ENCODE assay signal across 17 cellular contexts in the genomic region with DNA sequence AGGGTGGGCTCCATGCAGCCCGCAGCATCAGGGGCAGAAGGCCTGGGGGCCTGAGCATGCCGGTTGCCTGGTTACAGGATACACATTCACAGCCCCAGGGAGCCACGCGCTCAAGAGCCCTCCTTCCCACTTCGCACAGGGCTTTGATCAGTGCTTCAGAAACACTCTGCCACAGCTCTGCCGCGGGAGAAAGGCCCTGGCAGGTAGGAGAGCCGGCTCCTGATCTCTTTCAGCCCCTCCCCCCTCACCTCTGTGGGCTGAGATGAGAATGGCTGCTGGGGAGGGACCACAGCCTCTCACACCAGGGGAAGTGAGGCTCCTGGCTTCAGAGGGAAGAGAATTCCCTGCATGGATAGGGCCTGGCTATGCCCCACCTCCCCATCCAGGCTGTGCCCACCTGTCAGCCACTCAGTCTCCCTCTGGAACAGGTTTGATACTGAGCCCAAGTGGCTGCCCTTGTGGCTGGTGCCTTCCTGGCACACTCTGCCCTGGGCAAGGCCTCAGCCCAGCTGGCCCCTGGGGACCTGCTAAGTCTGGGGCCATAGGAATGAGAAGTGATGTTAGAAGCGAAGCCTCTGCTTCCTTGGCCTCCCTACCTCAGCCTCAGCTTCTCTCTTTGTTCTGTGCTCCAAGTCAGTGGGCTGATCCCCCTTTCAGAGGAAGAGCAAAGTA. TPM values are rescaled to one million over a fixed set of nuclear protein-coding genes. Genes with fewer than 3 reads are reported as not detected.
DNase-seq lines count a peak whose midpoint lies in the region; ATAC-seq and TF ChIP-seq lines count a peak whose summit lies in the region.
"Had no signal": no experiment of that assay in that cellular context is flagged by ENCODE, and none has a peak within 500 bp of the region (broad histone marks: within the 10 kb centered on the region; RNA-seq: fewer than 3 reads in every experiment).

No MANE protein-coding gene starts in this region.

- H3K14ac ChIP-seq in IMR-90 (replicated peaks; ENCODE audit: low read depth, low read length): no peak overlapping the region
- peak overlapping the region; percentile 71 for H3K14ac ChIP-seq in neuronal stem cell (ENCODE audit: low read length)

- BruUV-seq in IMR-90 (replicated peaks; lab: Mats Ljungman, UMichigan): no TSS peak

- H3K79me1 ChIP-seq in IMR-90 (ENCODE audit: low read depth in 1 of 2, low read length in 2 of 2): peaks cover 9 to 22% of the 10 kb centered on the region in 2 experiments
- H3K79me1 ChIP-seq in neuronal stem cell (ENCODE audit: low read depth, low read length): peaks cover 4% of the 10 kb centered on the region

- H3K23ac ChIP-seq in IMR-90 (ENCODE audit: low read depth, low read length): no peak overlapping the region
- no peak overlapping the region for H3K23ac ChIP-seq in neuronal stem cell (ENCODE audit: low read depth, low read length, poor library complexity)

- H3K4me1 Mint-ChIP-seq in glutamatergic neuron (ENCODE audit: low read depth, unreplicated experiment): peaks cover 13% of the 10 kb centered on the region
- peaks cover 15% of the 10 kb centered on the region for H3K4me1 Mint-ChIP-seq in activated CD8-positive, alpha-beta T cell treated with anti-CD3 and anti-CD28 coated beads for 36 hours (ENCODE audit: low read depth)
- peaks cover 16% of the 10 kb centered on the region for H3K4me1 Mint-ChIP-seq in activated naive CD8-positive, alpha-beta T cell treated with anti-CD3 and anti-CD28 coated beads, Interleukin-2, amount 50 U/mL, for 24 hours
- peaks cover 14% of the 10 kb centered on the region for H3K4me1 Mint-ChIP-seq in activated CD4-positive, alpha-beta memory T cell treated with anti-CD3 and anti-CD28 coated beads for 36 hours (ENCODE audit: low read depth)

- DNase-seq in NCI-H1436 (lab: John Stamatoyannopoulos, UW) (peak; percentile 25), NCI-H1436 treated with DMSO at 0.1 percent for 48 hours (lab: John Stamatoyannopoulos, UW) (no peak), IMR-90 (no peak), glutamatergic neuron (no peak), neuronal stem cell (ENCODE audit: low spot score) (no peak)
- no peak for DNase-seq in activated CD8-positive, alpha-beta T cell treated with anti-CD3 and anti-CD28 coated beads for 36 hours
- no peak for DNase-seq in activated naive CD8-positive, alpha-beta T cell treated with anti-CD3 and anti-CD28 coated beads, Interleukin-2, amount 50 U/mL, for 24 hours
- DNase-seq in activated CD4-positive, alpha-beta memory T cell treated with anti-CD3 and anti-CD28 coated beads for 36 hours: no peak
- DNase-seq: activated CD8-positive, alpha-beta memory T cell treated with anti-CD3 and anti-CD28 coated beads for 24 hours; CD8-positive, alpha-beta T cell; immature natural killer cell; NCI-H510A treated with DMSO at 0.1 percent for 48 hours; occipital lobe had no signal

- H2AK5ac ChIP-seq in IMR-90 (ENCODE audit: low read depth, low read length): no peak overlapping the region
- H2AK5ac ChIP-seq in neuronal stem cell (ENCODE audit: low read depth, low read length): peak overlapping the region; percentile 85

- H2BK5ac ChIP-seq in IMR-90 (ENCODE audit: low read depth, low read length, poor library complexity, severe bottlenecking): no peak overlapping the region
- H2BK5ac ChIP-seq in neuronal stem cell (ENCODE audit: low read length): peak overlapping the region; percentile 46

- no peak for TF ChIP-seq POLR2A in IMR-90 (IDR thresholded peaks at IDR 0.05; ENCODE audit: low read depth, low read length)

- H3K4me3 ChIP-seq in IMR-90 (ENCODE audit: insufficient read depth, low read depth, low read length) (no peak overlapping the region), neuronal stem cell (ENCODE audit: low read length in 2 of 2) (no peak overlapping the region)

- POLR2A ChIA-PET in IMR-90 (lab: Charles Lee; ENCODE audit: unreplicated experiment): no interaction called here
- POLR2A ChIA-PET in activated CD8-positive, alpha-beta T cell treated with anti-CD3 and anti-CD28 coated beads for 36 hours (lab: Charles Lee): interaction anchor here (0.7 to 1.3 kb wide), 2 partner anchors 12 to 15 kb away, joined by 3 to 5 read pairs; partner anchors contain the start of gene POLR2C
- POLR2A ChIA-PET in activated CD4-positive, alpha-beta memory T cell treated with anti-CD3 and anti-CD28 coated beads for 36 hours (lab: Charles Lee): no interaction called here

- dilution Hi-C loops in IMR-90 (cut with HindIII; ENCODE audit: low sequenced_read_pairs, unreplicated experiment): no loop called here

- H3K36me3 Mint-ChIP-seq in glutamatergic neuron (ENCODE audit: unreplicated experiment): no peaks in the 10 kb centered on the region
- H3K36me3 Mint-ChIP-seq in activated CD8-positive, alpha-beta T cell treated with anti-CD3 and anti-CD28 coated beads for 36 hours (ENCODE audit: low read depth): no peaks in the 10 kb centered on the region
- no peaks in the 10 kb centered on the region for H3K36me3 Mint-ChIP-seq in activated naive CD8-positive, alpha-beta T cell treated with anti-CD3 and anti-CD28 coated beads, Interleukin-2, amount 50 U/mL, for 24 hours (ENCODE audit: low read depth)
- no peaks in the 10 kb centered on the region for H3K36me3 Mint-ChIP-seq in activated CD4-positive, alpha-beta memory T cell treated with anti-CD3 and anti-CD28 coated beads for 36 hours
- H3K36me3 Mint-ChIP-seq: IgD-negative memory B cell, immature natural killer cell had no signal

- no peak for ATAC-seq in IMR-90 (ENCODE audit: low read depth)
- ATAC-seq in activated CD8-positive, alpha-beta T cell treated with anti-CD3 and anti-CD28 coated beads for 36 hours: no peak
- ATAC-seq in activated naive CD8-positive, alpha-beta T cell treated with anti-CD3 and anti-CD28 coated beads, Interleukin-2, amount 50 U/mL, for 24 hours: no peak
- ATAC-seq: CD8-positive, alpha-beta T cell; Panc1 had no signal

- WGBS in IMR-90 (ENCODE audit: extremely low coverage in 2 of 2, insufficient read length in 1 of 2), 2 experiments: 50% methylated on average over 2 of the region's 9 CpGs; no CpG with 5 or more reads in 1 of the 2 experiments
- no CpG with 5 or more reads among the region's 9 CpGs for WGBS in neuronal stem cell (ENCODE audit: extremely low coverage in 2 of 2, insufficient read length in 2 of 2, insufficient replicate concordance in 1 of 2), 2 donors

- H3K27me3 ChIP-seq in IMR-90 (ENCODE audit: control insufficient read depth, insufficient read depth, low read length) (no peaks in the 10 kb centered on the region), neuronal stem cell (ENCODE audit: control insufficient read depth in 3 of 3, insufficient read depth in 3 of 3, low read depth in 1 of 3, low read length in 3 of 3) (no peaks in the 10 kb centered on the region)

- H2BK12ac ChIP-seq in neuronal stem cell (ENCODE audit: low read length): peak overlapping the region; percentile 75

- H4K20me1 ChIP-seq in IMR-90 (ENCODE audit: insufficient read depth, low read length): 0 out of 2 replicates have a peak, but pooled peaks cover 1% of the 10 kb centered on the region

- peaks cover 7% of the 10 kb centered on the region for H3K27me3 Mint-ChIP-seq in glutamatergic neuron (ENCODE audit: unreplicated experiment)
- no peaks in the 10 kb centered on the region for H3K27me3 Mint-ChIP-seq in activated CD8-positive, alpha-beta T cell treated with anti-CD3 and anti-CD28 coated beads for 36 hours
- no peaks in the 10 kb centered on the region for H3K27me3 Mint-ChIP-seq in activated naive CD8-positive, alpha-beta T cell treated with anti-CD3 and anti-CD28 coated beads, Interleukin-2, amount 50 U/mL, for 24 hours
- H3K27me3 Mint-ChIP-seq in activated CD4-positive, alpha-beta memory T cell treated with anti-CD3 and anti-CD28 coated beads for 36 hours: no peaks in the 10 kb centered on the region

- H3K56ac ChIP-seq in IMR-90 (ENCODE audit: extremely low read depth, insufficient read depth, low read length): no peak overlapping the region

- no peaks in the 10 kb centered on the region for H3K9me3 Mint-ChIP-seq in glutamatergic neuron (ENCODE audit: unreplicated experiment)
- H3K9me3 Mint-ChIP-seq in activated CD8-positive, alpha-beta T cell treated with anti-CD3 and anti-CD28 coated beads for 36 hours: no peaks in the 10 kb centered on the region
- H3K9me3 Mint-ChIP-seq in activated naive CD8-positive, alpha-beta T cell treated with anti-CD3 and anti-CD28 coated beads, Interleukin-2, amount 50 U/mL, for 24 hours: no peaks in the 10 kb centered on the region
- H3K9me3 Mint-ChIP-seq in activated CD4-positive, alpha-beta memory T cell treated with anti-CD3 and anti-CD28 coated beads for 36 hours: no peaks in the 10 kb centered on the region
- H3K9me3 Mint-ChIP-seq: activated T-helper 2 cell treated with anti-CD3 and anti-CD28 coated beads, Interferon-gamma antibody, Interleukin-2, Interleukin-4, amounts not matched to agents 10 μg/mL and 5 μg/mL and 100 μg/mL, durations not matched to agents 14 hours and 24 hours and 36 hours; CD8-positive, alpha-beta T cell; IgD-negative memory B cell; immature natural killer cell; mesothelial cell of epicardium had no signal

- H2AK9ac ChIP-seq in IMR-90 (replicated peaks; ENCODE audit: low read depth, low read length, poor library complexity): no peak overlapping the region

- CTCF ChIA-PET in IMR-90 (lab: Yijun Ruan, JAX): no interaction called here
- CTCF ChIA-PET in activated CD8-positive, alpha-beta T cell treated with anti-CD3 and anti-CD28 coated beads for 36 hours (lab: Charles Lee): interaction anchor here (1.3 to 8.2 kb wide), 2 partner anchors 15 to 41 kb away, joined by 4 to 71 read pairs; partner anchors contain the start of gene POLR2C
- CTCF ChIA-PET in activated CD4-positive, alpha-beta memory T cell treated with anti-CD3 and anti-CD28 coated beads for 36 hours (lab: Charles Lee): interaction anchor here (1.6 to 4.9 kb wide), 2 partner anchors 42 to 45 kb away, joined by 4 to 39 read pairs; no protein-coding TSS in a partner anchor

- intact Hi-C loops in IMR-90 (cut with micrococcal nuclease): no loop called here
- intact Hi-C loops in activated CD8-positive, alpha-beta T cell treated with anti-CD3 and anti-CD28 coated beads for 36 hours (cut with micrococcal nuclease): loop anchor here (2.0 kb wide), 1 partner anchor 41 kb away; no protein-coding TSS in a partner anchor
- intact Hi-C loops in activated CD4-positive, alpha-beta memory T cell treated with anti-CD3 and anti-CD28 coated beads for 36 hours (cut with micrococcal nuclease): loop anchor here (5.0 kb wide), 1 partner anchor 60 kb away; the partner anchor contains the start of gene CCDC102A

- H3K36me3 ChIP-seq in IMR-90 (ENCODE audit: control insufficient read depth, insufficient read depth, low read length) (peaks cover 12% of the 10 kb centered on the region; the same call in 1 of the 2 replicates), neuronal stem cell (replicated peaks in 1 of 2; ENCODE audit: control insufficient read depth in 2 of 2, insufficient read depth in 2 of 2, low read length in 2 of 2) (peaks cover 15 to 16% of the 10 kb centered on the region in 2 donors)

- H4K8ac ChIP-seq in IMR-90 (ENCODE audit: low read depth in 2 of 2, low read length in 2 of 2) (no peak overlapping the region), neuronal stem cell (ENCODE audit: low read depth, low read length) (peak overlapping the region; percentile 43)

- no peak for TF ChIP-seq RAD21 in IMR-90 (IDR thresholded peaks at IDR 0.05; ENCODE audit: low read length)

- TF ChIP-seq CTCF in IMR-90 (conservative IDR thresholded peaks at IDR 0.05; ENCODE audit: low read depth, low read length) (no peak), glutamatergic neuron (IDR thresholded peaks at IDR 0.05; ENCODE audit: partially characterized antibody, unreplicated experiment) (no peak)
- TF ChIP-seq CTCF in activated CD8-positive, alpha-beta T cell treated with anti-CD3 and anti-CD28 coated beads for 36 hours (IDR thresholded peaks at IDR 0.05): no peak

- no peak overlapping the region for H2BK120ac ChIP-seq in IMR-90 (ENCODE audit: low read depth, low read length)
- no peak overlapping the region for H2BK120ac ChIP-seq in neuronal stem cell (ENCODE audit: low read depth, low read length)

- H4K91ac ChIP-seq in IMR-90 (ENCODE audit: insufficient read depth, low read depth, low read length) (no peak overlapping the region), neuronal stem cell (ENCODE audit: low read depth, low read length, poor library complexity) (no peak overlapping the region)

- H3K4me2 ChIP-seq in IMR-90 (ENCODE audit: low read depth, low read length) (no peak overlapping the region), neuronal stem cell (ENCODE audit: insufficient read depth, low read length, poor library complexity, severe bottlenecking) (no peak overlapping the region)

- H3K4me1 ChIP-seq in IMR-90 (ENCODE audit: control insufficient read depth, insufficient read depth, low read length): peaks cover 12% of the 10 kb centered on the region
- peaks cover 33 to 35% of the 10 kb centered on the region in 2 donors for H3K4me1 ChIP-seq in neuronal stem cell (ENCODE audit: control insufficient read depth in 2 of 2, insufficient read depth in 1 of 2, low read depth in 1 of 2, low read length in 2 of 2)

- H3K9ac ChIP-seq in IMR-90 (ENCODE audit: low read depth, low read length) (no peak overlapping the region), neuronal stem cell (ENCODE audit: low read depth, low read length, poor library complexity) (peak overlapping the region; percentile 30)

- H3K9me1 ChIP-seq in IMR-90 (ENCODE audit: insufficient read depth, low read length): no peaks in the 10 kb centered on the region

- in situ Hi-C loops in IMR-90 (cut with MboI; ENCODE audit: low sequenced_read_pairs): no loop called here

- peak overlapping the region; percentile 8 for H3K4me3 Mint-ChIP-seq in glutamatergic neuron (ENCODE audit: unreplicated experiment)
- H3K4me3 Mint-ChIP-seq in activated CD8-positive, alpha-beta T cell treated with anti-CD3 and anti-CD28 coated beads for 36 hours: no peak overlapping the region
- H3K4me3 Mint-ChIP-seq in activated naive CD8-positive, alpha-beta T cell treated with anti-CD3 and anti-CD28 coated beads, Interleukin-2, amount 50 U/mL, for 24 hours: no peak overlapping the region
- no peak overlapping the region for H3K4me3 Mint-ChIP-seq in activated CD4-positive, alpha-beta memory T cell treated with anti-CD3 and anti-CD28 coated beads for 36 hours
- H3K4me3 Mint-ChIP-seq: CD8-positive, alpha-beta T cell had no signal

- no peak overlapping the region for H2BK20ac ChIP-seq in IMR-90 (ENCODE audit: low read depth, low read length)

- peak overlapping the region; percentile 60 for H2AFZ ChIP-seq in IMR-90 (replicated peaks; ENCODE audit: low read length, poor library complexity)
- H2AFZ ChIP-seq in neuronal stem cell (ENCODE audit: low read length): no peak overlapping the region

- H2BK15ac ChIP-seq in IMR-90 (ENCODE audit: low read depth, low read length) (no peak overlapping the region), neuronal stem cell (ENCODE audit: low read length) (peak overlapping the region; percentile 26)

- H3K27ac ChIP-seq in IMR-90 (ENCODE audit: insufficient read depth, low read length) (no peak overlapping the region), neuronal stem cell (replicated peaks; ENCODE audit: low read length) (no peak overlapping the region)

- H3K9me3 ChIP-seq in IMR-90 (ENCODE audit: control insufficient read depth, insufficient read depth, low read length) (no peaks in the 10 kb centered on the region), neuronal stem cell (replicated peaks in 1 of 2; ENCODE audit: control insufficient read depth in 2 of 2, insufficient read depth in 1 of 2, low read depth in 1 of 2, low read length in 2 of 2) (no peaks in the 10 kb centered on the region)

- H4K5ac ChIP-seq in IMR-90 (ENCODE audit: low read depth, low read length): no peak overlapping the region

- H3K18ac ChIP-seq in IMR-90 (ENCODE audit: low read depth, low read length) (no peak overlapping the region), neuronal stem cell (ENCODE audit: low read length) (peak overlapping the region; percentile 53)

- no peak overlapping the region for H3K27ac Mint-ChIP-seq in glutamatergic neuron (ENCODE audit: unreplicated experiment)
- no peak overlapping the region for H3K27ac Mint-ChIP-seq in activated CD8-positive, alpha-beta T cell treated with anti-CD3 and anti-CD28 coated beads for 36 hours
- no peak overlapping the region for H3K27ac Mint-ChIP-seq in activated naive CD8-positive, alpha-beta T cell treated with anti-CD3 and anti-CD28 coated beads, Interleukin-2, amount 50 U/mL, for 24 hours
- H3K27ac Mint-ChIP-seq in activated CD4-positive, alpha-beta memory T cell treated with anti-CD3 and anti-CD28 coated beads for 36 hours: no peak overlapping the region
- H3K27ac Mint-ChIP-seq: activated T-helper 2 cell treated with anti-CD3 and anti-CD28 coated beads, Interferon-gamma antibody, Interleukin-2, Interleukin-4, amounts not matched to agents 10 μg/mL and 5 μg/mL and 100 μg/mL, durations not matched to agents 14 hours and 24 hours and 36 hours; CD8-positive, alpha-beta T cell; IgD-negative memory B cell; mesothelial cell of epicardium had no signal

- H3K4ac ChIP-seq in IMR-90 (ENCODE audit: low read depth, low read length): no peak overlapping the region
- no peak overlapping the region for H3K4ac ChIP-seq in neuronal stem cell (ENCODE audit: low read length)

RNA-seq across cellular contexts. Expression of gene DOK4, which starts 8.6 kb away (rescaled TPM):
- 20.3 and 22.0 TPM in 2 replicates for total RNA-seq in IMR-90 (2012; rRNA removed)
- 25.9 and 30.1 TPM in 2 replicates for polyA plus RNA-seq in IMR-90 (2012; rRNA removed)
- polyA plus RNA-seq in IMR-90 (2012; cell fraction: cytosol; rRNA removed): 18.4 and 29.8 TPM in 2 replicates
- 50.8 and 77.6 TPM in 2 replicates for polyA plus RNA-seq in IMR-90 (2012; cell fraction: nucleus; rRNA removed; ENCODE audit: low replicate concordance)
- total RNA-seq in glutamatergic neuron (ENCODE audit: unreplicated experiment): 23.4 TPM
- polyA plus RNA-seq in neuronal stem cell (2013, experiment 1 of 2): 17.3 TPM
- 15.7 TPM for polyA plus RNA-seq in neuronal stem cell (2013, experiment 2 of 2)
- total RNA-seq in activated CD8-positive, alpha-beta T cell treated with anti-CD3 and anti-CD28 coated beads for 36 hours: 1 to 10 TPM; 4.6 to 5.1 TPM
- total RNA-seq in activated CD4-positive, alpha-beta memory T cell treated with anti-CD3 and anti-CD28 coated beads for 36 hours: 1 to 10 TPM; 5.5 to 7.1 TPM

RNA-seq across cellular contexts. Expression of gene POLR2C, which starts 15.2 kb away (rescaled TPM):
- total RNA-seq in IMR-90 (2012; rRNA removed): 188 and 340 TPM in 2 replicates
- polyA plus RNA-seq in IMR-90 (2012; rRNA removed): 136 and 137 TPM in 2 replicates
- 149 and 181 TPM in 2 replicates for polyA plus RNA-seq in IMR-90 (2012; cell fraction: cytosol; rRNA removed)
- 110 and 114 TPM in 2 replicates for polyA plus RNA-seq in IMR-90 (2012; cell fraction: nucleus; rRNA removed; ENCODE audit: low replicate concordance)
- 48.1 TPM for total RNA-seq in glutamatergic neuron (ENCODE audit: unreplicated experiment)
- 50.6 TPM for polyA plus RNA-seq in neuronal stem cell (2013, experiment 1 of 2)
- polyA plus RNA-seq in neuronal stem cell (2013, experiment 2 of 2): 49.2 TPM
- total RNA-seq in activated CD8-positive, alpha-beta T cell treated with anti-CD3 and anti-CD28 coated beads for 36 hours: 10 to 100 TPM; 62.4 to 63.0 TPM
- 10 to 100 TPM; 52.5 to 57.0 TPM for total RNA-seq in activated CD4-positive, alpha-beta memory T cell treated with anti-CD3 and anti-CD28 coated beads for 36 hours

RNA-seq across cellular contexts. Expression of gene COQ9, which starts 30.4 kb away (rescaled TPM):
- total RNA-seq in IMR-90 (2012; rRNA removed) (50.0 and 57.9 TPM in 2 replicates), glutamatergic neuron (ENCODE audit: unreplicated experiment) (45.1 TPM)
- polyA plus RNA-seq in IMR-90 (2012; rRNA removed): 56.1 and 58.5 TPM in 2 replicates
- 43.0 and 87.4 TPM in 2 replicates for polyA plus RNA-seq in IMR-90 (2012; cell fraction: cytosol; rRNA removed)
- polyA plus RNA-seq in IMR-90 (2012; cell fraction: nucleus; rRNA removed; ENCODE audit: low replicate concordance): 64.7 and 84.2 TPM in 2 replicates
- 14.7 TPM for polyA plus RNA-seq in neuronal stem cell (2013, experiment 1 of 2)
- 14.9 TPM for polyA plus RNA-seq in neuronal stem cell (2013, experiment 2 of 2)
- 10 to 100 TPM; 39.3 to 39.6 TPM for total RNA-seq in activated CD8-positive, alpha-beta T cell treated with anti-CD3 and anti-CD28 coated beads for 36 hours
- total RNA-seq in activated CD4-positive, alpha-beta memory T cell treated with anti-CD3 and anti-CD28 coated beads for 36 hours: 10 to 100 TPM; 29.8 to 33.0 TPM

RNA-seq across cellular contexts. Expression of gene CIAPIN1, which starts 30.5 kb away (rescaled TPM):
- 42.2 and 47.7 TPM in 2 replicates for total RNA-seq in IMR-90 (2012; rRNA removed)
- 40.2 and 41.6 TPM in 2 replicates for polyA plus RNA-seq in IMR-90 (2012; rRNA removed)
- 17.0 and 37.1 TPM in 2 replicates for polyA plus RNA-seq in IMR-90 (2012; cell fraction: cytosol; rRNA removed)
- polyA plus RNA-seq in IMR-90 (2012; cell fraction: nucleus; rRNA removed; ENCODE audit: low replicate concordance): 17.1 and 40.4 TPM in 2 replicates
- total RNA-seq in glutamatergic neuron (ENCODE audit: unreplicated experiment): 129 TPM
- 48.4 TPM for polyA plus RNA-seq in neuronal stem cell (2013, experiment 1 of 2)
- polyA plus RNA-seq in neuronal stem cell (2013, experiment 2 of 2): 48.9 TPM
- 10 to 100 TPM; 53.3 to 53.4 TPM for total RNA-seq in activated CD8-positive, alpha-beta T cell treated with anti-CD3 and anti-CD28 coated beads for 36 hours
- total RNA-seq in activated CD4-positive, alpha-beta memory T cell treated with anti-CD3 and anti-CD28 coated beads for 36 hours: 10 to 100 TPM; 34.8 to 38.5 TPM

RNA-seq across cellular contexts. Expression of gene CCDC102A, which starts 58.7 kb away (rescaled TPM):
- 5.4 and 5.6 TPM in 2 replicates for total RNA-seq in IMR-90 (2012; rRNA removed)
- 8.5 and 11.4 TPM in 2 replicates for polyA plus RNA-seq in IMR-90 (2012; rRNA removed)
- polyA plus RNA-seq in IMR-90 (2012; cell fraction: cytosol; rRNA removed): 20.6 and 24.3 TPM in 2 replicates
- polyA plus RNA-seq in IMR-90 (2012; cell fraction: nucleus; rRNA removed; ENCODE audit: low replicate concordance): 9.6 and 18.3 TPM in 2 replicates
- total RNA-seq in glutamatergic neuron (ENCODE audit: unreplicated experiment): not detected
- 6.4 TPM for polyA plus RNA-seq in neuronal stem cell (2013, experiment 1 of 2)
- 6.3 TPM for polyA plus RNA-seq in neuronal stem cell (2013, experiment 2 of 2)
- 1 to 10 TPM; 7.1 to 7.9 TPM for total RNA-seq in activated CD8-positive, alpha-beta T cell treated with anti-CD3 and anti-CD28 coated beads for 36 hours
- 1 to 10 TPM; 7.0 to 7.9 TPM for total RNA-seq in activated CD4-positive, alpha-beta memory T cell treated with anti-CD3 and anti-CD28 coated beads for 36 hours
